In the genomic region with DNA sequence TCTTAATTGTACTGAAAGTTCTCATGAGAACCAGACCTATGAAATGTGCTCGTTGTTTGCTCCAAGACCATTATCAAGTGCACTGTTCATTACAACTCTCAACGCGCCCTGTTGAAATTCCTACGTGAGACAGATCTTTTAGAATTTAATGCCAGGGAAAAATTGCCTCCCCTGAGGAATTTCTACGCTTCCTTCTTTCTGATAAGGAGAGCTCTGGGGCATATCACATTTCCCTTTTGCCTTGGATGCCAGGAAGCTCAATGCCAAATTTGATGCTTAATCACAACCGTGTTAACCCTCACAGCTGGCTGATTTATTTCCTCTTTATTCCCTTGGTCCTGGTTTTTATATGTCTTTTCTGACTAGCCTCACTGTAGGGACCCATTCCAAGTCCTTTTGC, we compare ENCODE assay signal across 11 cellular contexts.
DNase-seq lines count a peak whose midpoint lies in the region; ATAC-seq and TF ChIP-seq lines count a peak whose summit lies in the region.
"Had no signal": no experiment of that assay in that cellular context is flagged by ENCODE, and none has a peak within 500 bp of the region (broad histone marks: within the 10 kb centered on the region; RNA-seq: fewer than 3 reads in every experiment).

No MANE protein-coding gene starts in this region.

- H3K36me3 ChIP-seq in mammary epithelial cell (ENCODE audit: insufficient read depth, low read length) (peaks cover 56% of the 10 kb centered on the region), body of pancreas (replicated peaks in 1 of 2; ENCODE audit: insufficient read depth in 1 of 2, low read depth in 2 of 2) (no peaks in the 10 kb centered on the region)

- H3K9me3 Mint-ChIP-seq in MCF 10A (ENCODE audit: unreplicated experiment) (no peaks in the 10 kb centered on the region), type B pancreatic cell (no peaks in the 10 kb centered on the region)
- H3K9me3 Mint-ChIP-seq: activated CD4-positive, alpha-beta T cell treated with anti-CD3 and anti-CD28 coated beads, Interleukin-2, amount 10 ng/mL, durations not matched to agents 7 days and 5 days had no signal

- H3K27me3 Mint-ChIP-seq in MCF 10A (ENCODE audit: insufficient read depth, unreplicated experiment) (no peaks in the 10 kb centered on the region), type B pancreatic cell (no peaks in the 10 kb centered on the region)
- H3K27me3 Mint-ChIP-seq: activated CD4-positive, alpha-beta T cell treated with anti-CD3 and anti-CD28 coated beads, Interleukin-2, amount 10 ng/mL, durations not matched to agents 7 days and 5 days had no signal

- no peaks in the 10 kb centered on the region for H3K27me3 ChIP-seq in mammary epithelial cell (ENCODE audit: insufficient read depth, low read length)
- no peaks in the 10 kb centered on the region for H3K27me3 ChIP-seq in body of pancreas
- H3K27me3 ChIP-seq in right cardiac atrium (ENCODE audit: control insufficient read depth, insufficient read depth): no peaks in the 10 kb centered on the region

- H3K4me1 ChIP-seq in mammary epithelial cell (ENCODE audit: insufficient read depth, low read length) (peaks cover 29% of the 10 kb centered on the region), body of pancreas (peaks cover 59% of the 10 kb centered on the region), right cardiac atrium (ENCODE audit: control insufficient read depth, insufficient read depth, low read length) (peaks cover 36% of the 10 kb centered on the region)

- no peaks in the 10 kb centered on the region for H4K20me1 ChIP-seq in mammary epithelial cell (ENCODE audit: insufficient read depth, low read length)

- intact Hi-C loops in mammary epithelial cell (cut with micrococcal nuclease) (no loop called here), MCF 10A (cut with micrococcal nuclease) (no loop called here), body of pancreas (cut with DNase I) (no loop called here), right cardiac atrium (cut with DNase I) (loop anchor here in 2 of 4 donors (10.0 kb wide), 1 partner anchor 55 kb away; no protein-coding TSS in a partner anchor)

- TSS peak; percentile 1 for BruUV-seq in mammary epithelial cell (replicated peaks; lab: Mats Ljungman, UMichigan)
- no TSS peak for BruUV-seq in MCF 10A (replicated peaks; lab: Mats Ljungman, UMichigan)

- H3K27ac ChIP-seq in mammary epithelial cell (ENCODE audit: insufficient read depth, low read depth, low read length): no peak overlapping the region
- peak overlapping the region; percentile 70 to 75 (median 72) for H3K27ac ChIP-seq in body of pancreas
- peak overlapping the region; percentile 80 for H3K27ac ChIP-seq in right cardiac atrium (ENCODE audit: low read length)
- no peak overlapping the region for H3K27ac ChIP-seq in caudate nucleus (ENCODE audit: low read depth, low read length)
- H3K27ac ChIP-seq: GM23248 had no signal

- TF ChIP-seq CTCF in mammary epithelial cell (conservative IDR thresholded peaks at IDR 0.05 in 1 of 2, IDR thresholded peaks at IDR 0.05 in 1 of 2; ENCODE audit: extremely low read depth in 1 of 2, insufficient read depth in 1 of 2, low read depth in 1 of 2, low read length in 2 of 2) (no peak), MCF 10A (IDR thresholded peaks at IDR 0.05; ENCODE audit: unreplicated experiment) (no peak), body of pancreas (IDR thresholded peaks at IDR 0.05) (no peak), type B pancreatic cell (conservative IDR thresholded peaks at IDR 0.05) (no peak)

- POLR2A ChIA-PET in MCF 10A (lab: Yijun Ruan, JAX): interaction anchor here (0.6 to 0.7 kb wide), 2 partner anchors 22 to 1040 kb away, joined by 3 read pairs; no protein-coding TSS in a partner anchor

- H3K4me3 Mint-ChIP-seq in MCF 10A (ENCODE audit: unreplicated experiment) (no peak overlapping the region), type B pancreatic cell (no peak overlapping the region)
- H3K4me3 Mint-ChIP-seq: activated CD4-positive, alpha-beta T cell treated with anti-CD3 and anti-CD28 coated beads, Interleukin-2, amount 10 ng/mL, durations not matched to agents 7 days and 5 days had no signal

- CTCF ChIA-PET in mammary epithelial cell (lab: Charles Lee; ENCODE audit: low non-redundant PET): no interaction called here
- CTCF ChIA-PET in MCF 10A (lab: Yijun Ruan, JAX): interaction anchor here (0.6 to 1.3 kb wide), 5 partner anchors 9 to 78 kb away, joined by 3 to 4 read pairs (median 3); no protein-coding TSS in a partner anchor

- 100% methylated on average over 6 of the region's 6 CpGs for WGBS in mammary epithelial cell (ENCODE audit: low coverage, missing lambda C conversion rate)
- 17 to 25% methylated on average over 6 of the region's 6 CpGs for WGBS in body of pancreas, 2 donors
- WGBS in right cardiac atrium: 29% methylated on average over 6 of the region's 6 CpGs

- H3K9me3 ChIP-seq in mammary epithelial cell (replicated peaks; ENCODE audit: insufficient read depth, low read length) (no peaks in the 10 kb centered on the region), body of pancreas (no peaks in the 10 kb centered on the region), right cardiac atrium (ENCODE audit: control insufficient read depth, low read length) (no peaks in the 10 kb centered on the region)

- H3K36me3 Mint-ChIP-seq in MCF 10A (ENCODE audit: insufficient read depth, unreplicated experiment): peaks cover 50% of the 10 kb centered on the region
- H3K36me3 Mint-ChIP-seq in type B pancreatic cell: peaks cover 3% of the 10 kb centered on the region

- H3K9ac ChIP-seq in mammary epithelial cell (ENCODE audit: insufficient read depth, low read length): no peak overlapping the region
- H3K9ac ChIP-seq: GM23248 had no signal

- H3K27ac Mint-ChIP-seq in MCF 10A (ENCODE audit: low read depth, unreplicated experiment) (no peak overlapping the region), type B pancreatic cell (peak overlapping the region; percentile 55)
- H3K27ac Mint-ChIP-seq: activated CD4-positive, alpha-beta T cell treated with anti-CD3 and anti-CD28 coated beads, Interleukin-2, amount 10 ng/mL, durations not matched to agents 7 days and 5 days had no signal

- H3K4me3 ChIP-seq in mammary epithelial cell (replicated peaks in 1 of 3; ENCODE audit: insufficient read depth in 1 of 3, low read depth in 2 of 3, low read length in 3 of 3): no peak overlapping the region
- H3K4me3 ChIP-seq in body of pancreas: no peak overlapping the region
- no peak overlapping the region for H3K4me3 ChIP-seq in right cardiac atrium (ENCODE audit: low read length)
- H3K4me3 ChIP-seq: GM23248 had no signal

- ATAC-seq in body of pancreas: peak; percentile 21
- peak; percentile 50 to 66 for ATAC-seq in right cardiac atrium
- ATAC-seq in GM19351 (IDR thresholded peaks at IDR 0.05; ENCODE audit: unreplicated experiment): no peak
- no peak for ATAC-seq in GM18870 (IDR thresholded peaks at IDR 0.05; ENCODE audit: unreplicated experiment)

- H3K4me2 ChIP-seq in mammary epithelial cell (ENCODE audit: insufficient read depth, low read depth, low read length): no peak overlapping the region

- DNase-seq in mammary epithelial cell: no peak
- DNase-seq in MCF 10A (ENCODE audit: unreplicated experiment): no peak
- DNase-seq in body of pancreas: peak in 2 of 4 donors; percentile 39 to 55
- peak in 1 of 3 donors; percentile 52 for DNase-seq in right cardiac atrium
- DNase-seq in type B pancreatic cell (ENCODE audit: extremely low spot score, unreplicated experiment): no peak
- DNase-seq in caudate nucleus (lab: John Stamatoyannopoulos, UW): no peak
- DNase-seq: activated CD4-positive, alpha-beta T cell treated with anti-CD3 and anti-CD28 coated beads, Interleukin-2, amount 10 ng/mL, durations not matched to agents 7 days and 5 days; GM23248; NCI-H2171 had no signal

- H3K4me1 Mint-ChIP-seq in MCF 10A (ENCODE audit: insufficient read depth, unreplicated experiment) (peaks cover 24% of the 10 kb centered on the region), type B pancreatic cell (ENCODE audit: unreplicated experiment) (peaks cover 49% of the 10 kb centered on the region)

- in situ Hi-C loops in mammary epithelial cell (cut with MboI; ENCODE audit: low sequenced_read_pairs in 2 of 2): no loop called here

- H2AFZ ChIP-seq in mammary epithelial cell (ENCODE audit: low read depth, low read length): no peak overlapping the region
- H2AFZ ChIP-seq: GM23248 had no signal

- TF ChIP-seq POLR2A in body of pancreas (IDR thresholded peaks at IDR 0.05): no peak

- H3K79me2 ChIP-seq in mammary epithelial cell (ENCODE audit: insufficient read depth, low read length): peaks cover 2% of the 10 kb centered on the region

- dilution Hi-C loops in mammary epithelial cell (cut with HindIII; ENCODE audit: low sequenced_read_pairs): no loop called here

Comparison
In these comparisons a context has a peak if more than half of its experiments do, and no peak if none do; other contexts are left out.
1. H3K27ac ChIP-seq: peak in body of pancreas (4 of 4) and right cardiac atrium (single experiment); none in mammary epithelial cell (single experiment) and caudate nucleus (single experiment).
2. ATAC-seq: peak in body of pancreas (single experiment) and right cardiac atrium (2 of 2); none in GM19351 (single experiment) and GM18870 (single experiment).